In genomic region chr2:203240491-203240890, GRCh38 we compare ENCODE assay signal across 8 cellular contexts. TPM values are rescaled to one million over a fixed set of nuclear protein-coding genes. Genes with fewer than 3 reads are reported as not detected.
A peak's percentile ranks its signal among the peaks of the same experiment; 100 is the strongest.
DNase-seq lines count a peak whose midpoint lies in the region; ATAC-seq and TF ChIP-seq lines count a peak whose summit lies in the region.

No MANE protein-coding gene starts in this region.

- no peaks in the 10 kb centered on the region for H3K9me3 Mint-ChIP-seq in progenitor cell of endocrine pancreas (ENCODE audit: low read depth)

- H3F3A ChIP-seq in SK-N-SH (replicated peaks; ENCODE audit: insufficient read depth) (peaks cover 14% of the 10 kb centered on the region), PC-3 (ENCODE audit: low read length, unreplicated experiment) (no peaks in the 10 kb centered on the region)

- no peak for TF ChIP-seq EP300 in SK-N-SH (IDR thresholded peaks at IDR 0.05; ENCODE audit: borderline replicate concordance in 1 of 2, low read depth in 1 of 2, low read length in 1 of 2)

- peaks cover 15% of the 10 kb centered on the region for H3K36me3 Mint-ChIP-seq in progenitor cell of endocrine pancreas (ENCODE audit: insufficient read depth)

- H2AFZ ChIP-seq in SK-N-SH (ENCODE audit: low read depth) (no peak overlapping the region), PC-3 (ENCODE audit: low read length) (no peak overlapping the region)

- CTCF ChIA-PET in SK-N-SH (lab: Yijun Ruan, JAX) (no interaction called here), PC-3 (lab: Charles Lee) (no interaction called here)

- H3K4me1 ChIP-seq in SK-N-SH (ENCODE audit: control insufficient read depth in 1 of 2, insufficient read depth in 2 of 2, low read depth in 1 of 2, low read length in 1 of 2) (peaks cover 0 to 10% of the 10 kb centered on the region in 2 experiments; a peak in 1 of 4 replicates), PC-3 (ENCODE audit: insufficient read depth, low read length) (peaks cover 16% of the 10 kb centered on the region), endocrine pancreas (ENCODE audit: control insufficient read depth, insufficient read depth, low read length) (no peaks in the 10 kb centered on the region)

- peaks cover 10% of the 10 kb centered on the region for H3K4me1 Mint-ChIP-seq in progenitor cell of endocrine pancreas (ENCODE audit: low read depth)

- peak overlapping the region; percentile 98 for H3K27ac Mint-ChIP-seq in progenitor cell of endocrine pancreas

- intact Hi-C loops in PC-3 (cut with micrococcal nuclease) = no loop called here

- no peak for TF ChIP-seq RAD21 in SK-N-SH (IDR thresholded peaks at IDR 0.05; ENCODE audit: low read length)

- H3K27ac ChIP-seq in SK-N-SH (ENCODE audit: low read depth in 2 of 2, low read length in 1 of 2) = no peak overlapping the region
- H3K27ac ChIP-seq in PC-3 (ENCODE audit: low read length) = no peak overlapping the region

- peaks cover 0 to 19% of the 10 kb centered on the region in 2 experiments for H3K36me3 ChIP-seq in SK-N-SH (replicated peaks in 1 of 2; ENCODE audit: control insufficient read depth in 1 of 2, insufficient read depth in 2 of 2, low read length in 1 of 2)
- H3K36me3 ChIP-seq in PC-3 (ENCODE audit: low read depth, low read length) = no peaks in the 10 kb centered on the region
- no peaks in the 10 kb centered on the region for H3K36me3 ChIP-seq in endocrine pancreas (ENCODE audit: control insufficient read depth, insufficient read depth, low read length)

- POLR2A ChIA-PET in SK-N-SH (lab: Yijun Ruan, JAX) = interaction anchor here (0.6 kb wide), 1 partner anchor 65 kb away, joined by 3 read pairs; no protein-coding TSS in a partner anchor
- POLR2A ChIA-PET in PC-3 (lab: Charles Lee; ENCODE audit: unreplicated experiment) = no interaction called here

- peak overlapping the region; percentile 85 for H3K4me2 ChIP-seq in SK-N-SH
- H3K4me2 ChIP-seq in PC-3 (ENCODE audit: low read length) = peak overlapping the region; percentile 99

- peak overlapping the region; percentile 97 for H3K4me3 Mint-ChIP-seq in progenitor cell of endocrine pancreas (ENCODE audit: low read depth)

- 96% methylated on average over 5 of the region's 5 CpGs for WGBS in SK-N-SH (ENCODE audit: low lambda C conversion rate)

- ATAC-seq in SK-N-SH treated with all-trans-retinoic acid at 6 μM for 48 hours = no peak
- no peak for ATAC-seq in PC-3

- H3K27me3 ChIP-seq in SK-N-SH (ENCODE audit: insufficient read depth) (no peaks in the 10 kb centered on the region), PC-3 (ENCODE audit: low read length) (no peaks in the 10 kb centered on the region), endocrine pancreas (ENCODE audit: control insufficient read depth, insufficient read depth, low read length) (no peaks in the 10 kb centered on the region)

- H3K27me3 Mint-ChIP-seq in progenitor cell of endocrine pancreas = no peaks in the 10 kb centered on the region

- TF ChIP-seq CTCF in SK-N-SH (IDR thresholded peaks at IDR 0.05) (no peak), PC-3 (conservative IDR thresholded peaks at IDR 0.05; ENCODE audit: low read depth, low read length) (no peak), progenitor cell of endocrine pancreas (IDR thresholded peaks at IDR 0.05; ENCODE audit: unreplicated experiment) (no peak)

- DNase-seq in SK-N-SH (no peak), PC-3 (no peak), progenitor cell of endocrine pancreas (ENCODE audit: low spot score, unreplicated experiment) (no peak), iPS-NIHi7 (ENCODE audit: extremely low spot score) (no peak), D341Med (ENCODE audit: low spot score) (no peak)
- DNase-seq in stimulated activated naive CD4-positive, alpha-beta T cell (lab: John Stamatoyannopoulos, UW) = no peak

- H4K20me1 ChIP-seq in SK-N-SH (ENCODE audit: insufficient read depth) = no peaks in the 10 kb centered on the region
- H4K20me1 ChIP-seq in PC-3 (ENCODE audit: low read length) = no peaks in the 10 kb centered on the region

- H3K9me2 ChIP-seq in SK-N-SH (no peaks in the 10 kb centered on the region), PC-3 (replicated peaks; ENCODE audit: low read length) (no peaks in the 10 kb centered on the region)

- no peak overlapping the region for H3K9ac ChIP-seq in SK-N-SH
- no peak overlapping the region for H3K9ac ChIP-seq in PC-3 (ENCODE audit: low read length)
- no peak overlapping the region for H3K9ac ChIP-seq in endocrine pancreas (ENCODE audit: control insufficient read depth, insufficient read depth, low read length)

- H3K4me3 ChIP-seq in SK-N-SH (ENCODE audit: low read depth in 2 of 2, low read length in 1 of 2) = peak overlapping the region; percentile 59 to 94; a peak in 3 of 4 replicates
- peak overlapping the region; percentile 95 for H3K4me3 ChIP-seq in PC-3 (ENCODE audit: low read length)
- H3K4me3 ChIP-seq in endocrine pancreas (ENCODE audit: control insufficient read depth, insufficient read depth, low read length) = peak overlapping the region; percentile 38

- peaks cover 60% of the 10 kb centered on the region for H3K79me2 ChIP-seq in SK-N-SH (ENCODE audit: insufficient read depth)
- peaks cover 35% of the 10 kb centered on the region for H3K79me2 ChIP-seq in PC-3 (ENCODE audit: low read length)

- BruUV-seq in PC-3 (replicated peaks; lab: Mats Ljungman, UMichigan) = no TSS peak

- H3K9me3 ChIP-seq in SK-N-SH (no peaks in the 10 kb centered on the region), PC-3 (ENCODE audit: low read length) (no peaks in the 10 kb centered on the region), endocrine pancreas (ENCODE audit: control insufficient read depth, low read length) (no peaks in the 10 kb centered on the region)

TF ChIP-seq in SK-N-SH, 30 proteins besides CTCF, POLR2A, EP300 and RAD21:
- no peak for TF ChIP-seq MXI1 (IDR thresholded peaks at IDR 0.05; ENCODE audit: low read depth, low read length)

TF ChIP-seq in SK-N-SH treated with all-trans-retinoic acid at 6 μM for 48 hours, 23 proteins besides CTCF, POLR2A, EP300 and RAD21 (continues in another document):
- TF ChIP-seq TSHZ2 (CRISPR knock-in tag; IDR thresholded peaks at IDR 0.05) (no peak), SNAI2 (CRISPR knock-in tag; IDR thresholded peaks at IDR 0.05) (no peak), RARB (CRISPR knock-in tag; IDR thresholded peaks at IDR 0.05) (no peak), GLIS3 (CRISPR knock-in tag; IDR thresholded peaks at IDR 0.05) (no peak), ZFP30 (CRISPR knock-in tag; IDR thresholded peaks at IDR 0.05) (no peak), TOX (CRISPR knock-in tag; IDR thresholded peaks at IDR 0.05; ENCODE audit: borderline replicate concordance) (no peak), CREB5 (CRISPR knock-in tag; IDR thresholded peaks at IDR 0.05; ENCODE audit: low read depth) (no peak), ZFP3 (CRISPR knock-in tag; IDR thresholded peaks at IDR 0.05) (no peak), BACH2 (CRISPR knock-in tag; IDR thresholded peaks at IDR 0.05; ENCODE audit: borderline replicate concordance) (no peak), POU6F1 (CRISPR knock-in tag; IDR thresholded peaks at IDR 0.05; ENCODE audit: borderline replicate concordance, low read depth) (no peak)

RNA-seq across cellular contexts. Expression of gene CYP20A1, which starts 1.7 kb away (rescaled TPM):
- 10.6 and 12.3 TPM in 2 replicates for polyA plus RNA-seq in SK-N-SH (2012; rRNA removed)
- 13.1 and 17.3 TPM in 2 replicates for polyA plus RNA-seq in SK-N-SH (2012; cell fraction: cytosol; rRNA removed)
- 7.1 and 10.1 TPM in 2 replicates for polyA plus RNA-seq in SK-N-SH (2012; cell fraction: nucleus; rRNA removed)
- total RNA-seq in PC-3 (2014; rRNA removed) = 12.6 and 14.1 TPM in 2 replicates
- 25.1 and 25.4 TPM in 2 replicates for total RNA-seq in progenitor cell of endocrine pancreas

Comparison
In these comparisons a context has a peak if more than half of its experiments do, and no peak if none do; other contexts are left out.
1. H3K4me3 ChIP-seq: peak in every context shown above with its lines; median percentile 95 in PC-3; 76 in SK-N-SH; 38 in endocrine pancreas.